In genomic region chr1:74399249-74399648, GRCh38 we compare ENCODE assay signal across 17 cellular contexts.
A peak's percentile ranks its signal among the peaks of the same experiment; 100 is the strongest.
DNase-seq lines count a peak whose midpoint lies in the region; ATAC-seq and TF ChIP-seq lines count a peak whose summit lies in the region.
"Had no signal": no experiment of that assay in that cellular context is flagged by ENCODE, and none has a peak within 500 bp of the region (broad histone marks: within the 10 kb centered on the region; RNA-seq: fewer than 3 reads in every experiment).

No MANE protein-coding gene starts in this region.

- TF ChIP-seq CTCF in upper lobe of right lung (IDR thresholded peaks at IDR 0.05), result no peak

- H3K4me3 ChIP-seq in upper lobe of right lung, result no peak overlapping the region
- H3K4me3 ChIP-seq: esophagus muscularis mucosa, GM23338 had no signal

- no peaks in the 10 kb centered on the region for H3K27me3 ChIP-seq in upper lobe of right lung
- H3K27me3 ChIP-seq: esophagus muscularis mucosa had no signal

- no peaks in the 10 kb centered on the region for H3K36me3 ChIP-seq in upper lobe of right lung
- H3K36me3 ChIP-seq: esophagus muscularis mucosa had no signal

- H3K9me3 ChIP-seq in upper lobe of right lung, result no peaks in the 10 kb centered on the region
- H3K9me3 ChIP-seq: esophagus muscularis mucosa had no signal

- H3K4me1 ChIP-seq in upper lobe of right lung, result no peaks in the 10 kb centered on the region

- no peak overlapping the region for H3K27ac ChIP-seq in upper lobe of right lung
- H3K27ac ChIP-seq: esophagus muscularis mucosa had no signal

- intact Hi-C loops in head of caudate nucleus (cut with DNase I), result no loop called here
- intact Hi-C loops in upper lobe of right lung (cut with DNase I), result no loop called here

- ATAC-seq in GM19023 (IDR thresholded peaks at IDR 0.05; ENCODE audit: unreplicated experiment), result peak; percentile 79
- ATAC-seq in HG02798 (IDR thresholded peaks at IDR 0.05; ENCODE audit: poor library complexity, unreplicated experiment), result peak; percentile 74
- peak; percentile 82 for ATAC-seq in HG03469 (IDR thresholded peaks at IDR 0.05; ENCODE audit: unreplicated experiment)
- no peak for ATAC-seq in upper lobe of right lung
- ATAC-seq: GM23338 had no signal

- DNase-seq in Caki2 (ENCODE audit: low read depth) (peak; percentile 49), AML-193 (lab: John Stamatoyannopoulos, UW) (no peak), head of caudate nucleus (no peak), upper lobe of right lung (no peak), SKM-1 (lab: John Stamatoyannopoulos, UW; ENCODE audit: unreplicated experiment) (no peak)
- DNase-seq: activated CD8-positive, alpha-beta memory T cell treated with anti-CD3 and anti-CD28 coated beads for 24 hours; activated naive CD8-positive, alpha-beta T cell treated with anti-CD3 and anti-CD28 coated beads for 36 hours; Calu3; mesendoderm; NCI-H510A treated with DMSO at 0.1 percent for 48 hours; RPMI8226; trophoblast cell had no signal

- in situ Hi-C loops in Caki2 (cut with HindIII; ENCODE audit: low pct_unique_long_range_greater_than_20kb, low sequenced_read_pairs), result no loop called here
